In genomic region chr1:25616932-25617625, GRCh38 we compare ENCODE assay signal across 8 cellular contexts. TPM values are rescaled to one million over a fixed set of nuclear protein-coding genes. Genes with fewer than 3 reads are reported as not detected.
DNase-seq lines count a peak whose midpoint lies in the region; ATAC-seq and TF ChIP-seq lines count a peak whose summit lies in the region.

No MANE protein-coding gene starts in this region.

- intact Hi-C loops in mucosa of descending colon (cut with DNase I, micrococcal nuclease) = loop anchor here in 1 of 2 donors (10.0 kb wide), 1 partner anchor 178 kb away; no protein-coding TSS in a partner anchor

- H3K36me3 ChIP-seq in mucosa of descending colon (ENCODE audit: low read depth) = no peaks in the 10 kb centered on the region

- H3K4me1 ChIP-seq in mucosa of descending colon (ENCODE audit: low read depth) = peaks cover 17% of the 10 kb centered on the region

- TF ChIP-seq CTCF in mucosa of descending colon (IDR thresholded peaks at IDR 0.05) = no peak

- no peak for ATAC-seq in mucosa of descending colon
- no peak for ATAC-seq in HG02571 (IDR thresholded peaks at IDR 0.05; ENCODE audit: unreplicated experiment)

- H3K9me3 ChIP-seq in mucosa of descending colon = no peaks in the 10 kb centered on the region

- DNase-seq in NCI-H146 treated with DMSO at 0.1 percent for 48 hours (lab: John Stamatoyannopoulos, UW; ENCODE audit: unreplicated experiment) = peak; percentile 14
- no peak for DNase-seq in NCI-H146 (lab: John Stamatoyannopoulos, UW)
- DNase-seq in NCI-H69 (lab: John Stamatoyannopoulos, UW) = peak; percentile 26
- peak; percentile 35 for DNase-seq in cerebellum (ENCODE audit: low spot score)
- DNase-seq in mucosa of descending colon = peak in 2 of 3 donors; percentile 20 to 61
- no peak for DNase-seq in NCI-H1048 (lab: John Stamatoyannopoulos, UW)
- DNase-seq in OCI-M1 (lab: John Stamatoyannopoulos, UW) = no peak

- peak overlapping the region; percentile 36 for H3K4me3 ChIP-seq in mucosa of descending colon

RNA-seq across cellular contexts. Expression of gene MAN1C1, which starts 0.5 kb away (rescaled TPM):
- total RNA-seq in cerebellum (14.7 TPM), mucosa of descending colon (10 to 100 TPM in 1 of 3 donors, 1 to 10 TPM in 2; 2.5 to 22.0 (median 6.1) TPM)

Comparison
In these comparisons a context has a peak if more than half of its experiments do, and no peak if none do; other contexts are left out.
1. DNase-seq: peak in NCI-H146 treated with DMSO at 0.1 percent for 48 hours (single experiment), NCI-H69 (single experiment), cerebellum (single experiment) and mucosa of descending colon (2 of 3); none in NCI-H146 (single experiment), NCI-H1048 (single experiment) and OCI-M1 (single experiment).